15 cellular contexts compared by ENCODE assay signal in genomic region chr15:74892313-74892712, GRCh38. TPM values are rescaled to one million over a fixed set of nuclear protein-coding genes. Genes with fewer than 3 reads are reported as not detected.
DNase-seq lines count a peak whose midpoint lies in the region; ATAC-seq and TF ChIP-seq lines count a peak whose summit lies in the region.
"Had no signal": no experiment of that assay in that cellular context is flagged by ENCODE, and none has a peak within 500 bp of the region (broad histone marks: within the 10 kb centered on the region; RNA-seq: fewer than 3 reads in every experiment).

No MANE protein-coding gene starts in this region.

- peaks cover 43% of the 10 kb centered on the region for H3K4me1 Mint-ChIP-seq in CD4-positive, alpha-beta T cell (ENCODE audit: low read depth)
- peaks cover 47% of the 10 kb centered on the region for H3K4me1 Mint-ChIP-seq in activated T-helper 1 cell treated with anti-CD3 and anti-CD28 coated beads, Interleukin-12 subunit alpha, Interleukin-12 subunit beta, Interleukin-2, Interleukin-4 antibody, amounts not matched to agents 30 ng/mL and 10 ng/mL and 1 ng/mL, durations not matched to agents 14 hours and 24 hours and 36 hours (ENCODE audit: low read depth)
- peaks cover 36% of the 10 kb centered on the region for H3K4me1 Mint-ChIP-seq in stimulated activated memory B cell treated with anti-CD40 and anti-IgM and Interleukin-4, amounts not matched to agents 10 μg/mL and 1 μg/mL and 100 μg/mL, for 72 hours

- H3K27me3 Mint-ChIP-seq in CD4-positive, alpha-beta T cell = no peaks in the 10 kb centered on the region
- no peaks in the 10 kb centered on the region for H3K27me3 Mint-ChIP-seq in activated T-helper 1 cell treated with anti-CD3 and anti-CD28 coated beads, Interleukin-12 subunit alpha, Interleukin-12 subunit beta, Interleukin-2, Interleukin-4 antibody, amounts not matched to agents 30 ng/mL and 10 ng/mL and 1 ng/mL, durations not matched to agents 14 hours and 24 hours and 36 hours (ENCODE audit: insufficient read depth)
- no peaks in the 10 kb centered on the region for H3K27me3 Mint-ChIP-seq in stimulated activated memory B cell treated with anti-CD40 and anti-IgM and Interleukin-4, amounts not matched to agents 10 μg/mL and 1 μg/mL and 100 μg/mL, for 72 hours

- CTCF ChIA-PET in CD4-positive, alpha-beta T cell (lab: Charles Lee) = no interaction called here

- H3K36me3 Mint-ChIP-seq in CD4-positive, alpha-beta T cell (ENCODE audit: low read depth) = peaks cover 32% of the 10 kb centered on the region
- peaks cover 30% of the 10 kb centered on the region for H3K36me3 Mint-ChIP-seq in activated T-helper 1 cell treated with anti-CD3 and anti-CD28 coated beads, Interleukin-12 subunit alpha, Interleukin-12 subunit beta, Interleukin-2, Interleukin-4 antibody, amounts not matched to agents 30 ng/mL and 10 ng/mL and 1 ng/mL, durations not matched to agents 14 hours and 24 hours and 36 hours (ENCODE audit: low read depth)
- H3K36me3 Mint-ChIP-seq in stimulated activated memory B cell treated with anti-CD40 and anti-IgM and Interleukin-4, amounts not matched to agents 10 μg/mL and 1 μg/mL and 100 μg/mL, for 72 hours = peaks cover 18% of the 10 kb centered on the region

- TF ChIP-seq CTCF in CD4-positive, alpha-beta T cell (IDR thresholded peaks at IDR 0.05) = no peak
- peak in 2 of 4 donors; percentile 15 to 17 for TF ChIP-seq CTCF in right lobe of liver (IDR thresholded peaks at IDR 0.05)

- DNase-seq in DMS 273 (lab: John Stamatoyannopoulos, UW; ENCODE audit: unreplicated experiment) (peak; percentile 14), DMS 273 treated with DMSO at 0.1 percent for 48 hours (lab: John Stamatoyannopoulos, UW) (no peak), right lobe of liver (peak; percentile 82 to 88 (median 85)), NOMO-1 (lab: John Stamatoyannopoulos, UW; ENCODE audit: unreplicated experiment in 2 of 2) (no peak), GF-D8 (lab: John Stamatoyannopoulos, UW) (no peak)
- DNase-seq in CD4-positive, alpha-beta T cell = no peak
- no peak for DNase-seq in activated T-helper 1 cell treated with anti-CD3 and anti-CD28 coated beads, Interleukin-12 subunit alpha, Interleukin-12 subunit beta, Interleukin-2, Interleukin-4 antibody, amounts not matched to agents 30 ng/mL and 10 ng/mL and 1 ng/mL, durations not matched to agents 14 hours and 24 hours and 36 hours (ENCODE audit: low spot score)
- DNase-seq: brain microvascular endothelial cell, islet precursor cell, NCI-H146, NCI-H774 had no signal

- no peaks in the 10 kb centered on the region for H3K9me3 ChIP-seq in CD4-positive, alpha-beta T cell (ENCODE audit: control insufficient read depth, low read length)
- no peaks in the 10 kb centered on the region for H3K9me3 ChIP-seq in right lobe of liver

- no peak overlapping the region for H3K4me3 ChIP-seq in right lobe of liver
- H3K4me3 ChIP-seq: SK-N-MC, skin epidermis had no signal

- H3K36me3 ChIP-seq in right lobe of liver = peaks cover 0 to 8% (median 0%) of the 10 kb centered on the region in 4 donors

- no peak for TF ChIP-seq POLR2A in right lobe of liver (IDR thresholded peaks at IDR 0.05)

- 30% methylated on average over 3 of the region's 3 CpGs for WGBS in right lobe of liver (ENCODE audit: insufficient coverage, low coverage, low lambda C conversion rate, missing lambda C conversion rate)

- ATAC-seq in CD4-positive, alpha-beta T cell (ENCODE audit: poor library complexity) = no peak
- peak; percentile 55 to 70 (median 61) for ATAC-seq in right lobe of liver
- ATAC-seq in stimulated activated memory B cell treated with anti-CD40 and anti-IgM and Interleukin-4, amounts not matched to agents 10 μg/mL and 1 μg/mL and 100 μg/mL, for 72 hours = no peak

- no peak overlapping the region for H3K27ac ChIP-seq in CD4-positive, alpha-beta T cell (ENCODE audit: low read depth, low read length)
- peak overlapping the region in 2 of 3 donors; percentile 3 to 74 for H3K27ac ChIP-seq in right lobe of liver
- H3K27ac ChIP-seq: 22Rv1, brain microvascular endothelial cell, SK-N-MC had no signal

- no peaks in the 10 kb centered on the region for H3K27me3 ChIP-seq in CD4-positive, alpha-beta T cell (ENCODE audit: control insufficient read depth, insufficient read depth, low read length)
- no peaks in the 10 kb centered on the region for H3K27me3 ChIP-seq in right lobe of liver
- H3K27me3 ChIP-seq: brain microvascular endothelial cell had no signal

- intact Hi-C loops in CD4-positive, alpha-beta T cell (cut with DNase I, micrococcal nuclease) = loop anchor here (5.0 kb wide), 2 partner anchors 45 to 50 kb away; partner anchors contain the start of genes COX5A (in 1 of the 2) and ULK3 (in 1 of the 2)
- intact Hi-C loops in activated T-helper 1 cell treated with anti-CD3 and anti-CD28 coated beads, Interleukin-12 subunit alpha, Interleukin-12 subunit beta, Interleukin-2, Interleukin-4 antibody, amounts not matched to agents 30 ng/mL and 10 ng/mL and 1 ng/mL, durations not matched to agents 14 hours and 24 hours and 36 hours (cut with micrococcal nuclease) = loop anchor here (5.0 kb wide), 1 partner anchor 110 kb away; the partner anchor contains the start of gene CSK
- intact Hi-C loops in right lobe of liver (cut with DNase I) = no loop called here

- H3K9me3 Mint-ChIP-seq in CD4-positive, alpha-beta T cell = no peaks in the 10 kb centered on the region
- H3K9me3 Mint-ChIP-seq in activated T-helper 1 cell treated with anti-CD3 and anti-CD28 coated beads, Interleukin-12 subunit alpha, Interleukin-12 subunit beta, Interleukin-2, Interleukin-4 antibody, amounts not matched to agents 30 ng/mL and 10 ng/mL and 1 ng/mL, durations not matched to agents 14 hours and 24 hours and 36 hours = no peaks in the 10 kb centered on the region
- H3K9me3 Mint-ChIP-seq in stimulated activated memory B cell treated with anti-CD40 and anti-IgM and Interleukin-4, amounts not matched to agents 10 μg/mL and 1 μg/mL and 100 μg/mL, for 72 hours = no peaks in the 10 kb centered on the region

- peak overlapping the region; percentile 27 for H3K4me3 Mint-ChIP-seq in CD4-positive, alpha-beta T cell
- H3K4me3 Mint-ChIP-seq in activated T-helper 1 cell treated with anti-CD3 and anti-CD28 coated beads, Interleukin-12 subunit alpha, Interleukin-12 subunit beta, Interleukin-2, Interleukin-4 antibody, amounts not matched to agents 30 ng/mL and 10 ng/mL and 1 ng/mL, durations not matched to agents 14 hours and 24 hours and 36 hours = peak overlapping the region; percentile 56
- H3K4me3 Mint-ChIP-seq in stimulated activated memory B cell treated with anti-CD40 and anti-IgM and Interleukin-4, amounts not matched to agents 10 μg/mL and 1 μg/mL and 100 μg/mL, for 72 hours = no peak overlapping the region

- POLR2A ChIA-PET in CD4-positive, alpha-beta T cell (lab: Charles Lee) = interaction anchor here (1.5 to 2.6 kb wide), 2 partner anchors 9 to 14 kb away, joined by 4 to 21 read pairs; partner anchors contain the start of gene FAM219B

- H3K27ac Mint-ChIP-seq in CD4-positive, alpha-beta T cell = peak overlapping the region; percentile 86
- peak overlapping the region; percentile 34 for H3K27ac Mint-ChIP-seq in activated T-helper 1 cell treated with anti-CD3 and anti-CD28 coated beads, Interleukin-12 subunit alpha, Interleukin-12 subunit beta, Interleukin-2, Interleukin-4 antibody, amounts not matched to agents 30 ng/mL and 10 ng/mL and 1 ng/mL, durations not matched to agents 14 hours and 24 hours and 36 hours
- H3K27ac Mint-ChIP-seq in stimulated activated memory B cell treated with anti-CD40 and anti-IgM and Interleukin-4, amounts not matched to agents 10 μg/mL and 1 μg/mL and 100 μg/mL, for 72 hours = no peak overlapping the region

- peaks cover 0 to 29% (median 8%) of the 10 kb centered on the region in 4 donors for H3K4me1 ChIP-seq in right lobe of liver

RNA-seq across cellular contexts. Expression of gene MPI, which starts 2.5 kb away (rescaled TPM):
- 10 to 100 TPM; 28.9 to 30.3 TPM for total RNA-seq in CD4-positive, alpha-beta T cell
- 57.7 and 62.8 TPM in 2 replicates for total RNA-seq in activated T-helper 1 cell treated with anti-CD3 and anti-CD28 coated beads, Interleukin-12 subunit alpha, Interleukin-12 subunit beta, Interleukin-2, Interleukin-4 antibody, amounts not matched to agents 30 ng/mL and 10 ng/mL and 1 ng/mL, durations not matched to agents 14 hours and 24 hours and 36 hours
- total RNA-seq in right lobe of liver = 10 to 100 TPM; 23.5 to 69.7 (median 40.8) TPM

RNA-seq across cellular contexts. Expression of gene FAM219B, which starts 14.3 kb away (rescaled TPM):
- 10 to 100 TPM; 21.5 to 26.8 TPM for total RNA-seq in CD4-positive, alpha-beta T cell
- 72.6 and 73.2 TPM in 2 replicates for total RNA-seq in activated T-helper 1 cell treated with anti-CD3 and anti-CD28 coated beads, Interleukin-12 subunit alpha, Interleukin-12 subunit beta, Interleukin-2, Interleukin-4 antibody, amounts not matched to agents 30 ng/mL and 10 ng/mL and 1 ng/mL, durations not matched to agents 14 hours and 24 hours and 36 hours
- total RNA-seq in right lobe of liver = 10 to 100 TPM; 11.1 to 14.7 (median 13.3) TPM

RNA-seq across cellular contexts. Expression of gene SCAMP2, which starts 19.1 kb away (rescaled TPM):
- 10 to 100 TPM; 56.1 to 56.9 TPM for total RNA-seq in CD4-positive, alpha-beta T cell
- total RNA-seq in activated T-helper 1 cell treated with anti-CD3 and anti-CD28 coated beads, Interleukin-12 subunit alpha, Interleukin-12 subunit beta, Interleukin-2, Interleukin-4 antibody, amounts not matched to agents 30 ng/mL and 10 ng/mL and 1 ng/mL, durations not matched to agents 14 hours and 24 hours and 36 hours = 93.7 and 103 TPM in 2 replicates
- 10 to 100 TPM; 33.9 to 45.9 (median 41.7) TPM for total RNA-seq in right lobe of liver

RNA-seq across cellular contexts. Expression of gene COX5A, which starts 45.6 kb away (rescaled TPM):
- 10 to 100 TPM; 40.7 to 44.2 TPM for total RNA-seq in CD4-positive, alpha-beta T cell
- total RNA-seq in activated T-helper 1 cell treated with anti-CD3 and anti-CD28 coated beads, Interleukin-12 subunit alpha, Interleukin-12 subunit beta, Interleukin-2, Interleukin-4 antibody, amounts not matched to agents 30 ng/mL and 10 ng/mL and 1 ng/mL, durations not matched to agents 14 hours and 24 hours and 36 hours = 273 and 290 TPM in 2 replicates
- 100 to 1,000 TPM; 130 to 169 (median 141) TPM for total RNA-seq in right lobe of liver

RNA-seq across cellular contexts. Expression of gene ULK3, which starts 49.4 kb away (rescaled TPM):
- total RNA-seq in CD4-positive, alpha-beta T cell = 10 to 100 TPM; 37.8 to 38.9 TPM
- 52.1 and 52.4 TPM in 2 replicates for total RNA-seq in activated T-helper 1 cell treated with anti-CD3 and anti-CD28 coated beads, Interleukin-12 subunit alpha, Interleukin-12 subunit beta, Interleukin-2, Interleukin-4 antibody, amounts not matched to agents 30 ng/mL and 10 ng/mL and 1 ng/mL, durations not matched to agents 14 hours and 24 hours and 36 hours
- 10 to 100 TPM; 19.7 to 25.1 (median 22.1) TPM for total RNA-seq in right lobe of liver

Comparison
In these comparisons a context has a peak if more than half of its experiments do, and no peak if none do; other contexts are left out.
1. DNase-seq: peak in DMS 273 (single experiment) and right lobe of liver (3 of 3); none in DMS 273 treated with DMSO at 0.1 percent for 48 hours (single experiment), CD4-positive, alpha-beta T cell (0 of 10), activated T-helper 1 cell treated with anti-CD3 and anti-CD28 coated beads, Interleukin-12 subunit alpha, Interleukin-12 subunit beta, Interleukin-2, Interleukin-4 antibody, amounts not matched to agents 30 ng/mL and 10 ng/mL and 1 ng/mL, durations not matched to agents 14 hours and 24 hours and 36 hours (single experiment), NOMO-1 (0 of 2) and GF-D8 (single experiment).
2. ATAC-seq: peak in right lobe of liver (4 of 4); none in CD4-positive, alpha-beta T cell (single experiment) and stimulated activated memory B cell treated with anti-CD40 and anti-IgM and Interleukin-4, amounts not matched to agents 10 μg/mL and 1 μg/mL and 100 μg/mL, for 72 hours (single experiment).
3. intact Hi-C loops: an anchor here in CD4-positive, alpha-beta T cell (5.0 kb wide) and activated T-helper 1 cell treated with anti-CD3 and anti-CD28 coated beads, Interleukin-12 subunit alpha, Interleukin-12 subunit beta, Interleukin-2, Interleukin-4 antibody, amounts not matched to agents 30 ng/mL and 10 ng/mL and 1 ng/mL, durations not matched to agents 14 hours and 24 hours and 36 hours (5.0 kb wide); none called in right lobe of liver.